3 cellular contexts compared by ENCODE assay signal in the genomic region with DNA sequence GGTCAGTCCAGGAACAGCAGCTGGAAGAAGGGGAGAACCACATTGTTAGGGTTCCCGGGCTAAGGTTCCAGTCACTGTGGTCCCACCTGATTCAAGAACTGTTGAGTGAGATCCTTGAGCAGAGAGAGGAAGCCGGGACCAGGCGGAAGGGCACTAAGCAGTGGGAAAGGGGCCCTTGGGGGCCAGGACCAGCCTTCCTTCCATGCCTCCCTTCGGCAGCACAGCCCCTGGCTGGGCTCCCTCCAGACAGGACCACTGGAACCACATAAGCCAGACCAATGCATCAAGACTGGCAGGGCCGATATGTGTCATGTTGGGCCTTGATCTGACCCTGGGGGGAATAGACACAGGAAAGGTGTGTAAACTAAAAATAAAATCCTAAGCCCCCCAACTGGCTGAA.
"Had no signal": no experiment of that assay in that cellular context is flagged by ENCODE, and none has a peak within 500 bp of the region (broad histone marks: within the 10 kb centered on the region; RNA-seq: fewer than 3 reads in every experiment).

No MANE protein-coding gene starts in this region.

- ATAC-seq: GM12878 had no signal

- DNase-seq: GDM1, GF-D8 had no signal

- H3K4me3 ChIP-seq: GM12878 had no signal
